Comparison of ENCODE assay signal across 25 cellular contexts in the genomic region with DNA sequence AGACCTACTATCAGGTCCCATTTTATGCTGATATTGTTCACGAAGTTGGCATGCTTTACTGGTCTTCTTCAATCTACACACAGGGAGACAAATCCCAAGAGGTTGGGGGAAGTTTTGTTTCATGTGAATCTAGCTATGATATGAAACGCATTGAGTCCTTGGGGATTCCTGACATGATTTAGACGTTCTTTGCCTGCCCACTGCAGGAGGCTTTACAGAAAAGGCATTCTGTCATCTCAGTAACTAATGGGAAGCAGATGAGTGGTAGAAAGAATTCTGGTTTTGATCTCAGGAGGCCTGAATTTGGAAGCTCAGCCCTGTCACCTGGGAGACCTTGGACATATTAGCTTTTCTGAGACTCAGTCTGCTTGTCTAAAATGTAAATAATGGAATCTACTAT.
"Had no signal": no experiment of that assay in that cellular context is flagged by ENCODE, and none has a peak within 500 bp of the region (broad histone marks: within the 10 kb centered on the region; RNA-seq: fewer than 3 reads in every experiment).

No MANE protein-coding gene starts in this region.

- H3K4me1 ChIP-seq: esophagus muscularis mucosa, upper lobe of left lung had no signal

- H3K4me1 Mint-ChIP-seq: activated CD4-positive, alpha-beta T cell treated with anti-CD3 and anti-CD28 coated beads, Interleukin-2, amount 10 ng/mL, durations not matched to agents 7 days and 5 days; activated CD8-positive, alpha-beta memory T cell treated with anti-CD3 and anti-CD28 coated beads, Interleukin-2, amount 10 ng/mL, durations not matched to agents 7 days and 5 days; activated naive CD4-positive, alpha-beta T cell treated with anti-CD3 and anti-CD28 coated beads, Interleukin-2, amount 10 ng/mL, durations not matched to agents 7 days and 5 days had no signal

- H3K27me3 ChIP-seq: dorsolateral prefrontal cortex, esophagus muscularis mucosa, neutrophil, sigmoid colon, upper lobe of left lung had no signal

- H3K36me3 ChIP-seq: esophagus muscularis mucosa, left ventricle myocardium inferior, neutrophil, sigmoid colon, upper lobe of left lung had no signal

- H3K9me3 Mint-ChIP-seq: activated CD4-positive, alpha-beta T cell treated with anti-CD3 and anti-CD28 coated beads, Interleukin-2, amount 10 ng/mL, durations not matched to agents 7 days and 5 days had no signal

- H3K27ac Mint-ChIP-seq: activated CD4-positive, alpha-beta T cell treated with anti-CD3 and anti-CD28 coated beads, Interleukin-2, amount 10 ng/mL, durations not matched to agents 7 days and 5 days; activated CD8-positive, alpha-beta memory T cell treated with anti-CD3 and anti-CD28 coated beads, Interleukin-2, amount 10 ng/mL, durations not matched to agents 7 days and 5 days; activated CD8-positive, alpha-beta T cell treated with anti-CD3 and anti-CD28 coated beads for 36 hours; activated naive CD4-positive, alpha-beta T cell treated with anti-CD3 and anti-CD28 coated beads, Interleukin-2, amount 10 ng/mL, durations not matched to agents 7 days and 5 days; effector memory CD8-positive, alpha-beta T cell; mesothelial cell of epicardium; natural killer cell treated with Interleukin-12 subunit alpha and Interleukin-12 subunit beta and Interleukin-15 and Interleukin-18, amount 100 ng/mL, for 72 hours had no signal

- DNase-seq: activated CD4-positive, alpha-beta T cell treated with anti-CD3 and anti-CD28 coated beads, Interleukin-2, amount 10 ng/mL, durations not matched to agents 7 days and 5 days; activated CD8-positive, alpha-beta memory T cell treated with anti-CD3 and anti-CD28 coated beads, Interleukin-2, amount 10 ng/mL, durations not matched to agents 7 days and 5 days; activated CD8-positive, alpha-beta T cell treated with anti-CD3 and anti-CD28 coated beads for 36 hours; activated effector memory CD4-positive, alpha-beta T cell treated with anti-CD3 and anti-CD28 coated beads, Interleukin-2, amount 50 U/mL, for 16 hours; activated naive CD4-positive, alpha-beta T cell treated with anti-CD3 and anti-CD28 coated beads, Interleukin-2, amount 10 ng/mL, durations not matched to agents 7 days and 5 days; activated T-cell treated with anti-CD3 and anti-CD28 coated beads for 4 hours; anterior cingulate cortex; dorsolateral prefrontal cortex; effector memory CD8-positive, alpha-beta T cell; glutamatergic neuron; left ventricle myocardium inferior; mammary epithelial cell; posterior cingulate gyrus; sigmoid colon; stimulated activated CD4-positive, alpha-beta T cell treated with anti-CD3 and anti-CD28 coated beads, Interleukin-4, amount 100 ng/mL, for 1 hour; stimulated activated naive CD4-positive, alpha-beta T cell; upper lobe of left lung had no signal

- H3K36me3 Mint-ChIP-seq: activated CD8-positive, alpha-beta memory T cell treated with anti-CD3 and anti-CD28 coated beads, Interleukin-2, amount 10 ng/mL, durations not matched to agents 7 days and 5 days; activated naive CD4-positive, alpha-beta T cell treated with anti-CD3 and anti-CD28 coated beads, Interleukin-2, amount 10 ng/mL, durations not matched to agents 7 days and 5 days; mesothelial cell of epicardium; natural killer cell treated with Interleukin-12 subunit alpha and Interleukin-12 subunit beta and Interleukin-15 and Interleukin-18, amount 100 ng/mL, for 72 hours had no signal

- H3K27ac ChIP-seq: dorsolateral prefrontal cortex, esophagus muscularis mucosa, left ventricle myocardium inferior, neutrophil, sigmoid colon, SK-N-MC, upper lobe of left lung, VCaP had no signal

- H3K27me3 Mint-ChIP-seq: activated CD4-positive, alpha-beta T cell treated with anti-CD3 and anti-CD28 coated beads, Interleukin-2, amount 10 ng/mL, durations not matched to agents 7 days and 5 days; activated CD8-positive, alpha-beta memory T cell treated with anti-CD3 and anti-CD28 coated beads, Interleukin-2, amount 10 ng/mL, durations not matched to agents 7 days and 5 days; activated naive CD4-positive, alpha-beta T cell treated with anti-CD3 and anti-CD28 coated beads, Interleukin-2, amount 10 ng/mL, durations not matched to agents 7 days and 5 days; brain had no signal

- H3K4me3 Mint-ChIP-seq: activated CD4-positive, alpha-beta T cell treated with anti-CD3 and anti-CD28 coated beads, Interleukin-2, amount 10 ng/mL, durations not matched to agents 7 days and 5 days; activated CD8-positive, alpha-beta memory T cell treated with anti-CD3 and anti-CD28 coated beads, Interleukin-2, amount 10 ng/mL, durations not matched to agents 7 days and 5 days; activated CD8-positive, alpha-beta T cell treated with anti-CD3 and anti-CD28 coated beads for 36 hours; activated naive CD4-positive, alpha-beta T cell treated with anti-CD3 and anti-CD28 coated beads, Interleukin-2, amount 10 ng/mL, durations not matched to agents 7 days and 5 days; brain; effector memory CD8-positive, alpha-beta T cell; mesothelial cell of epicardium; natural killer cell treated with Interleukin-12 subunit alpha and Interleukin-12 subunit beta and Interleukin-15 and Interleukin-18, amount 100 ng/mL, for 72 hours had no signal

- H3K4me3 ChIP-seq: dorsolateral prefrontal cortex, esophagus muscularis mucosa, left ventricle myocardium inferior, sigmoid colon, SK-N-MC, upper lobe of left lung had no signal

- ATAC-seq: activated CD4-positive, CD25-positive, alpha-beta regulatory T cell treated with anti-CD3 and anti-CD28 coated beads, Interleukin-2, amount 50 U/mL, for 24 hours; activated CD8-positive, alpha-beta memory T cell treated with anti-CD3 and anti-CD28 coated beads, Interleukin-2, amount 10 ng/mL, durations not matched to agents 7 days and 5 days; activated CD8-positive, alpha-beta T cell treated with anti-CD3 and anti-CD28 coated beads for 36 hours; effector memory CD8-positive, alpha-beta T cell; natural killer cell treated with Interleukin-12 subunit alpha and Interleukin-12 subunit beta and Interleukin-15 and Interleukin-18, amount 100 ng/mL, for 72 hours had no signal

- H3K9me3 ChIP-seq: esophagus muscularis mucosa, left ventricle myocardium inferior, neutrophil, sigmoid colon, upper lobe of left lung had no signal
